ENCODE assay signal across 13 cellular contexts in the genomic region with DNA sequence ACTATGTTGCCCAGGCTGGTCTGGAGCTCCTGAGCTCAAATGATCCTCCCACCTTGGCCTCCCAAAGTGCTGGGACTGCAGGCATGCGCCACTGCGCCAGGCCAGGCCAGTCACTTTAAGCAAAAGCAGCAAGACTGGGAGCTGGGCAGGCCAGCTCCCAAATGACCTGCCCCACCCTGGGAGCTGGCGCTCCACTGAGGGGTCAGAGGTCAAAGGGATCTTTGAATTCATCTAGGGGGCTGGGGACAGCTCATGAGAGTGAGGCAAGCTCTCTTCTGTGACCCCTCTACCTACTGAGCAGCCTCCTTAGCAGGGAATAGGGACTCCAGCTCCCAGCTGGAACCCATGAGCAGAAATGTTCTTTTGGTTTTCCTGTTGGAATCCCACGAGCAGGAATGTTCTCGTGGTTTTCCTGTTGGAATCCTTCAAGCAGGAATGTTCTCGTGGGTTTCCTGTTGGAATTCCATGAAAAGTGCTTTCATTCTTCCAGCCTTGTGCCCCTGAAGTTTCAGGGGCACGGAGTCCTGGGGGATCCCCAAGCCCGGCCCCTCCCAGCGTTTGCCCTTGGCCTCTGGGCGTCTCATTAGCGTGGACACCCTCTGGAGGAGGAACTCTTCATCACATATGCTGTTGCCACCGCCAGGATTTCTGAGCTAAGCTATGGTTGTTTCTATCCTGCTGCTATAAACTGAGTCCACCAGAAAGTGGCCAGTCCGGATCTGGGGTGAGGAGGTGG.
DNase-seq lines count a peak whose midpoint lies in the region; ATAC-seq and TF ChIP-seq lines count a peak whose summit lies in the region.
"Had no signal": no experiment of that assay in that cellular context is flagged by ENCODE, and none has a peak within 500 bp of the region (broad histone marks: within the 10 kb centered on the region; RNA-seq: fewer than 3 reads in every experiment).

No MANE protein-coding gene starts in this region.

- in situ Hi-C loops in ACHN (cut with HindIII; ENCODE audit: low pct_ligation_motif_present, low pct_unique_long_range_greater_than_20kb, low sequenced_read_pairs) = no loop called here

- peaks cover 5% of the 10 kb centered on the region for H3K9me3 Mint-ChIP-seq in neural progenitor cell
- H3K9me3 Mint-ChIP-seq: activated naive CD8-positive, alpha-beta T cell treated with anti-CD3 and anti-CD28 coated beads, Interleukin-2, amount 10 ng/mL, durations not matched to agents 7 days and 5 days; stimulated activated naive CD8-positive, alpha-beta T cell treated with anti-CD3 and anti-CD28 coated beads, Interleukin-15, Interleukin-2, amounts not matched to agents 100 ng/mL and 50 ng/mL, for 24 hours had no signal

- H3K4me1 Mint-ChIP-seq in neural progenitor cell = peaks cover 21% of the 10 kb centered on the region

- no peaks in the 10 kb centered on the region for H4K20me1 ChIP-seq in neural progenitor cell (ENCODE audit: low read depth)

- TF ChIP-seq CTCF in fibroblast of pulmonary artery (IDR thresholded peaks at IDR 0.05; ENCODE audit: low read length, missing control alignments) (peak; percentile 21), neural progenitor cell (IDR thresholded peaks at IDR 0.05) (no peak)

- H3K4me3 ChIP-seq in fibroblast of pulmonary artery (replicated peaks; ENCODE audit: low read depth, low read length) (no peak overlapping the region), neural progenitor cell (no peak overlapping the region)

- no peak overlapping the region for H3K4me3 Mint-ChIP-seq in neural progenitor cell
- H3K4me3 Mint-ChIP-seq: activated naive CD8-positive, alpha-beta T cell treated with anti-CD3 and anti-CD28 coated beads, Interleukin-2, amount 10 ng/mL, durations not matched to agents 7 days and 5 days; stimulated activated naive CD8-positive, alpha-beta T cell treated with anti-CD3 and anti-CD28 coated beads, Interleukin-15, Interleukin-2, amounts not matched to agents 100 ng/mL and 50 ng/mL, for 24 hours had no signal

- H3K36me3 Mint-ChIP-seq in neural progenitor cell = no peaks in the 10 kb centered on the region
- H3K36me3 Mint-ChIP-seq: activated naive CD8-positive, alpha-beta T cell treated with anti-CD3 and anti-CD28 coated beads, Interleukin-2, amount 10 ng/mL, durations not matched to agents 7 days and 5 days had no signal

- H3K4me1 ChIP-seq in neural progenitor cell = peaks cover 10% of the 10 kb centered on the region

- DNase-seq in ACHN = peak; percentile 66
- peak; percentile 72 for DNase-seq in NCI-H226
- peak; percentile 78 for DNase-seq in fibroblast of pulmonary artery (ENCODE audit: low read depth)
- peak; percentile 38 for DNase-seq in neural progenitor cell (ENCODE audit: low spot score)
- DNase-seq in stimulated activated CD4-positive, alpha-beta T cell treated with anti-CD3 and anti-CD28 coated beads, Interleukin-4, amount 100 ng/mL, for 4 hours = no peak
- DNase-seq in epidermal melanocyte (ENCODE audit: insufficient read length, low spot score) = no peak
- no peak for DNase-seq in NCI-H510A treated with DMSO at 0.1 percent for 48 hours (lab: John Stamatoyannopoulos, UW)
- DNase-seq: activated CD4-positive, alpha-beta T cell treated with anti-CD3 and anti-CD28 coated beads, Interleukin-2, amount 50 U/mL, for 48 hours; activated naive CD8-positive, alpha-beta T cell treated with anti-CD3 and anti-CD28 coated beads, Interleukin-2, amount 10 ng/mL, durations not matched to agents 7 days and 5 days; NCI-H774; T-helper 1 cell had no signal

- ATAC-seq in HG03520 (IDR thresholded peaks at IDR 0.05; ENCODE audit: unreplicated experiment) = no peak

- no peaks in the 10 kb centered on the region for H3K27me3 ChIP-seq in neural progenitor cell

- H2AFZ ChIP-seq in neural progenitor cell (replicated peaks) = no peak overlapping the region

- H3K27ac Mint-ChIP-seq in neural progenitor cell = peak overlapping the region; percentile 87
- H3K27ac Mint-ChIP-seq: activated naive CD8-positive, alpha-beta T cell treated with anti-CD3 and anti-CD28 coated beads, Interleukin-2, amount 10 ng/mL, durations not matched to agents 7 days and 5 days; stimulated activated naive CD8-positive, alpha-beta T cell treated with anti-CD3 and anti-CD28 coated beads, Interleukin-15, Interleukin-2, amounts not matched to agents 100 ng/mL and 50 ng/mL, for 24 hours had no signal

- no peaks in the 10 kb centered on the region for H3K36me3 ChIP-seq in neural progenitor cell

- peaks cover 12% of the 10 kb centered on the region for H3F3A ChIP-seq in neural progenitor cell (ENCODE audit: low read depth)

- no peak overlapping the region for H3K4me2 ChIP-seq in neural progenitor cell

- peaks cover 2% of the 10 kb centered on the region for H3K27me3 Mint-ChIP-seq in neural progenitor cell (ENCODE audit: insufficient read depth, low read depth)
- H3K27me3 Mint-ChIP-seq: stimulated activated naive CD8-positive, alpha-beta T cell treated with anti-CD3 and anti-CD28 coated beads, Interleukin-15, Interleukin-2, amounts not matched to agents 100 ng/mL and 50 ng/mL, for 24 hours had no signal

- no peaks in the 10 kb centered on the region for H3K79me2 ChIP-seq in neural progenitor cell (ENCODE audit: low read depth)

- no peak overlapping the region for H3K9ac ChIP-seq in neural progenitor cell

- H3K9me3 ChIP-seq in neural progenitor cell (ENCODE audit: low read depth) = no peaks in the 10 kb centered on the region

- H3K27ac ChIP-seq in neural progenitor cell = no peak overlapping the region

Comparison
In these comparisons a context has a peak if more than half of its experiments do, and no peak if none do; other contexts are left out.
1. DNase-seq: peak in ACHN (single experiment), NCI-H226 (single experiment), fibroblast of pulmonary artery (single experiment) and neural progenitor cell (single experiment); none in stimulated activated CD4-positive, alpha-beta T cell treated with anti-CD3 and anti-CD28 coated beads, Interleukin-4, amount 100 ng/mL, for 4 hours (0 of 2), epidermal melanocyte (single experiment) and NCI-H510A treated with DMSO at 0.1 percent for 48 hours (single experiment).